19 cellular contexts compared by ENCODE assay signal in the genomic region with DNA sequence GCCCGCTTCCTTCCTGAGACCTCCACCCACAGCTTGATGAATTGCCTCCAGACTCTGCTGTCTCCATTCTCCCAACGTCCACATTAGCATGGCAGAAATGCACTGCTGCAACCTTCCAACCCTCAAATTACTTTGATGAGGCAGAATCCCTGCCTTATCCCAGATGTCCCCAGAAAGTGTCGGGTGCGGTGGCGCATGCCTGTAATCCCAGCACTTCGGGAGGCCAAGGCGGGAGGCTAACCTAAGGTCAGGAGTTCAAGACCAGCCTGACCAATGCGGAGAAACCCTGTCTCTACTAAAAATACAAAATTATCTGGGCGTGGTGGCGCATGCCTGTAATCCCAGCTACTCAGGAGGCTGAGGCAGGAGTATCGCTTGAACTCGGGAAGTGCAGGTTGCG. TPM values are rescaled to one million over a fixed set of nuclear protein-coding genes. Genes with fewer than 3 reads are reported as not detected.
"Had no signal": no experiment of that assay in that cellular context is flagged by ENCODE, and none has a peak within 500 bp of the region (broad histone marks: within the 10 kb centered on the region; RNA-seq: fewer than 3 reads in every experiment).

No MANE protein-coding gene starts in this region.

RNA-seq across cellular contexts. Expression of a gene that starts 15.2 kb away (rescaled TPM):
- total RNA-seq: dermis blood vessel endothelial cell, endothelial cell of umbilical vein, epithelial cell of proximal tubule, fibroblast of lung, foreskin keratinocyte, heart left ventricle, hepatocyte, kidney epithelial cell, left cardiac atrium, left lung, lower leg skin, lung microvascular endothelial cell, mesothelial cell of epicardium, osteocyte, prostate gland, renal cortical epithelial cell, right cardiac atrium, spleen, urinary bladder had no signal
- polyA plus RNA-seq: endothelial cell of umbilical vein, fibroblast of lung, foreskin keratinocyte, heart left ventricle, hepatocyte, right cardiac atrium, spleen, urinary bladder had no signal
